In the genomic region with DNA sequence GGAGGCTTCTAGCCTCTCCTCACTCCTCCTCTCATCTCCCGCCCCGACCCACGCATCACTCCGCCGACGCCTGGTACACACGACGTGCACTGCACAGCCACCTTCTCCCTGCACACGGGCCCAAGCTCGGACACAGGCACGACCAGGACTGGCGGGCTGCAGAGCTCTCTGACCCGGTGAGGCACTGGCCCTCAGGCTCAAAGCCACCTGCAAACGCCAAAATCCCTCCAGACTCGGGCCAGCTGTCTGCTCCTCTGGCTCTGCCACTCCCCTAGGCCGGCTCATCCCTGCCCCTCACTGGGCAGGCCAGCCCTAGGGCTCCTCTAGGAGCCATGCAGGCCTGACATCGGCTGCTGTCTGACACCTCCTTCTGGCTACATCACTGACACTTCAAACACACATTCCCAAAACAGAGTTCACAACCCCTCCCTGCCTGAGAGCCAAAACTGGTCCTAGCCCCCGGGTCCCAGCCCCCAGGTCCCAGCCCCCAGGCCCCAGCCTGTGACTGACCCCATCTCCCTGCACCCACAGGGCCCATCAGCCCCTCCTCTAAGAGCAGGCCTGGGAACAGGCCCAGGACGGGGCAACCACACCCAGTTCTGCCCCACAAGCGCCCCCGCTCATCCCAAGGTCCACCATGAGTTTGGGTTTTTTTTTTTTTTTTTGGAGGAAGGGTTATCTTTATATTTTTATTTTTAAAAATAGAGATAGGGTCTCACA, we compare ENCODE assay signal across 20 cellular contexts. TPM values are rescaled to one million over a fixed set of nuclear protein-coding genes. Genes with fewer than 3 reads are reported as not detected.
DNase-seq lines count a peak whose midpoint lies in the region; ATAC-seq and FAIRE-seq lines count a peak whose summit lies in the region.
"Had no signal": no experiment of that assay in that cellular context is flagged by ENCODE, and none has a peak within 500 bp of the region (broad histone marks: within the 10 kb centered on the region; RNA-seq: fewer than 3 reads in every experiment).

No MANE protein-coding gene starts in this region.

- peak in 1 of 2 donors; percentile 35 for DNase-seq in activated naive CD4-positive, alpha-beta T cell treated with anti-CD3 and anti-CD28 coated beads, Interleukin-2, amount 50 U/mL, for 72 hours (ENCODE audit: low spot score in 2 of 2)
- DNase-seq in activated naive CD4-positive, alpha-beta T cell treated with anti-CD3 and anti-CD28 coated beads, Interleukin-2, amount 10 ng/mL, durations not matched to agents 7 days and 5 days = no peak
- peak; percentile 45 for DNase-seq in ecto neural progenitor cell (ENCODE audit: low spot score)
- DNase-seq in myocyte (ENCODE audit: low read depth) = peak; percentile 23
- DNase-seq in urothelium cell line (ENCODE audit: low spot score) = no peak
- DNase-seq in NCI-H526 (lab: John Stamatoyannopoulos, UW) = no peak
- DNase-seq in RCC 7860 (ENCODE audit: low spot score) = no peak
- DNase-seq in DMS153 (lab: John Stamatoyannopoulos, UW) = no peak
- DNase-seq: activated CD4-positive, alpha-beta T cell treated with anti-CD3 and anti-CD28 coated beads for 48 hours; activated naive CD4-positive, alpha-beta T cell treated with anti-CD3 and anti-CD28 coated beads, Interleukin-2, amount 50 U/mL, for 16 hours; aorta; foreskin fibroblast; NCI-H82; nucleus accumbens; stimulated activated CD4-positive, alpha-beta T cell treated with anti-CD3 and anti-CD28 coated beads, Interleukin-4, amount 100 ng/mL, for 4 hours; stimulated activated naive CD8-positive, alpha-beta T cell treated with anti-CD3 and anti-CD28 coated beads, Interleukin-15, amount 100 ng/mL, for 72 hours; T-helper 17 cell had no signal

- no peak for ATAC-seq in activated naive CD4-positive, alpha-beta T cell treated with anti-CD3 and anti-CD28 coated beads, Interleukin-2, amount 50 U/mL, for 72 hours
- ATAC-seq: stimulated activated naive CD8-positive, alpha-beta T cell treated with anti-CD3 and anti-CD28 coated beads, Interleukin-15, amount 100 ng/mL, for 72 hours; T-helper 17 cell had no signal

- H3K27me3 Mint-ChIP-seq in activated naive CD4-positive, alpha-beta T cell treated with anti-CD3 and anti-CD28 coated beads, Interleukin-2, amount 10 ng/mL, durations not matched to agents 7 days and 5 days = no peaks in the 10 kb centered on the region
- H3K27me3 Mint-ChIP-seq: stimulated activated naive CD8-positive, alpha-beta T cell treated with anti-CD3 and anti-CD28 coated beads, Interleukin-15, amount 100 ng/mL, for 72 hours; T-helper 17 cell; type B pancreatic cell had no signal

- no peaks in the 10 kb centered on the region for H3K4me1 Mint-ChIP-seq in activated naive CD4-positive, alpha-beta T cell treated with anti-CD3 and anti-CD28 coated beads, Interleukin-2, amount 10 ng/mL, durations not matched to agents 7 days and 5 days

- no peak overlapping the region for H3K4me3 Mint-ChIP-seq in activated naive CD4-positive, alpha-beta T cell treated with anti-CD3 and anti-CD28 coated beads, Interleukin-2, amount 10 ng/mL, durations not matched to agents 7 days and 5 days
- H3K4me3 Mint-ChIP-seq: stimulated activated naive CD8-positive, alpha-beta T cell treated with anti-CD3 and anti-CD28 coated beads, Interleukin-15, amount 100 ng/mL, for 72 hours; T-helper 17 cell; type B pancreatic cell had no signal

- peaks cover 19 to 26% of the 10 kb centered on the region in 2 donors for H3K36me3 Mint-ChIP-seq in activated naive CD4-positive, alpha-beta T cell treated with anti-CD3 and anti-CD28 coated beads, Interleukin-2, amount 50 U/mL, for 72 hours
- H3K36me3 Mint-ChIP-seq in activated naive CD4-positive, alpha-beta T cell treated with anti-CD3 and anti-CD28 coated beads, Interleukin-2, amount 10 ng/mL, durations not matched to agents 7 days and 5 days = peaks cover 34% of the 10 kb centered on the region

- FAIRE-seq in urothelium cell line (lab: Jason Lieb, UNC) (peak; percentile 86), RCC 7860 (lab: Jason Lieb, UNC) (no peak)
- FAIRE-seq: D721Med, G401.6 had no signal

- CTCF ChIA-PET in activated naive CD4-positive, alpha-beta T cell treated with anti-CD3 and anti-CD28 coated beads, Interleukin-2, amount 10 ng/mL, durations not matched to agents 7 days and 5 days (lab: Charles Lee) = no interaction called here

- H3K9me3 Mint-ChIP-seq in activated naive CD4-positive, alpha-beta T cell treated with anti-CD3 and anti-CD28 coated beads, Interleukin-2, amount 50 U/mL, for 72 hours = no peaks in the 10 kb centered on the region
- H3K9me3 Mint-ChIP-seq in activated naive CD4-positive, alpha-beta T cell treated with anti-CD3 and anti-CD28 coated beads, Interleukin-2, amount 10 ng/mL, durations not matched to agents 7 days and 5 days = peaks cover 6% of the 10 kb centered on the region
- H3K9me3 Mint-ChIP-seq: type B pancreatic cell had no signal

- H3K27ac Mint-ChIP-seq in activated naive CD4-positive, alpha-beta T cell treated with anti-CD3 and anti-CD28 coated beads, Interleukin-2, amount 50 U/mL, for 72 hours = peak overlapping the region; percentile 11 to 74
- H3K27ac Mint-ChIP-seq in activated naive CD4-positive, alpha-beta T cell treated with anti-CD3 and anti-CD28 coated beads, Interleukin-2, amount 10 ng/mL, durations not matched to agents 7 days and 5 days = no peak overlapping the region
- H3K27ac Mint-ChIP-seq: T-helper 17 cell, type B pancreatic cell had no signal

RNA-seq across cellular contexts. Expression of a gene that starts 35.1 kb away (rescaled TPM):
- 10 to 100 TPM; 34.2 to 53.5 TPM for total RNA-seq in activated naive CD4-positive, alpha-beta T cell treated with anti-CD3 and anti-CD28 coated beads, Interleukin-2, amount 50 U/mL, for 72 hours
- 40.9 and 41.3 TPM in 2 replicates for total RNA-seq in myocyte
- polyA plus RNA-seq in myocyte (2012) = 28.5 TPM

RNA-seq across cellular contexts. Expression of a gene that starts 44.4 kb away (rescaled TPM):
- 10 to 100 TPM; 24.4 to 30.8 TPM for total RNA-seq in activated naive CD4-positive, alpha-beta T cell treated with anti-CD3 and anti-CD28 coated beads, Interleukin-2, amount 50 U/mL, for 72 hours
- total RNA-seq in myocyte = 21.1 and 26.1 TPM in 2 replicates
- polyA plus RNA-seq in myocyte (2012) = 31.5 TPM

RNA-seq across cellular contexts. Expression of a gene that starts 44.4 kb away (rescaled TPM):
- total RNA-seq in activated naive CD4-positive, alpha-beta T cell treated with anti-CD3 and anti-CD28 coated beads, Interleukin-2, amount 50 U/mL, for 72 hours = 10 to 100 TPM; 79.8 to 95.3 TPM
- 25.6 and 29.9 TPM in 2 replicates for total RNA-seq in myocyte
- polyA plus RNA-seq in myocyte (2012) = 42.8 TPM

Comparison
In these comparisons a context has a peak if more than half of its experiments do, and no peak if none do; other contexts are left out.
1. DNase-seq: peak in ecto neural progenitor cell (single experiment) and myocyte (single experiment); none in activated naive CD4-positive, alpha-beta T cell treated with anti-CD3 and anti-CD28 coated beads, Interleukin-2, amount 10 ng/mL, durations not matched to agents 7 days and 5 days (single experiment), urothelium cell line (single experiment), NCI-H526 (0 of 2), RCC 7860 (single experiment) and DMS153 (single experiment).